ENCODE assay signal across 8 cellular contexts in genomic region chr12:57477710-57478681, GRCh38. TPM values are rescaled to one million over a fixed set of nuclear protein-coding genes. Genes with fewer than 3 reads are reported as not detected.
A peak's percentile ranks its signal among the peaks of the same experiment; 100 is the strongest.
DNase-seq lines count a peak whose midpoint lies in the region; ATAC-seq and TF ChIP-seq lines count a peak whose summit lies in the region.

No MANE protein-coding gene starts in this region.

- H3K9me3 ChIP-seq in MM.1S (replicated peaks; ENCODE audit: insufficient read depth, low read length), result no peaks in the 10 kb centered on the region
- H3K9me3 ChIP-seq in upper lobe of right lung, result no peaks in the 10 kb centered on the region

- H3K27me3 Mint-ChIP-seq in activated T-helper 1 cell treated with anti-CD3 and anti-CD28 coated beads, Interleukin-12 subunit alpha, Interleukin-12 subunit beta, Interleukin-2, Interleukin-4 antibody, amounts not matched to agents 30 ng/mL and 10 ng/mL and 1 ng/mL, durations not matched to agents 14 hours and 24 hours and 36 hours (ENCODE audit: insufficient read depth), result no peaks in the 10 kb centered on the region

- H3K79me2 ChIP-seq in MM.1S (ENCODE audit: low read length), result no peaks in the 10 kb centered on the region

- H3K9me3 Mint-ChIP-seq in activated T-helper 1 cell treated with anti-CD3 and anti-CD28 coated beads, Interleukin-12 subunit alpha, Interleukin-12 subunit beta, Interleukin-2, Interleukin-4 antibody, amounts not matched to agents 30 ng/mL and 10 ng/mL and 1 ng/mL, durations not matched to agents 14 hours and 24 hours and 36 hours, result no peaks in the 10 kb centered on the region

- peak overlapping the region; percentile 93 for H3K4me3 Mint-ChIP-seq in activated T-helper 1 cell treated with anti-CD3 and anti-CD28 coated beads, Interleukin-12 subunit alpha, Interleukin-12 subunit beta, Interleukin-2, Interleukin-4 antibody, amounts not matched to agents 30 ng/mL and 10 ng/mL and 1 ng/mL, durations not matched to agents 14 hours and 24 hours and 36 hours

- DNase-seq in SKM-1 (lab: John Stamatoyannopoulos, UW; ENCODE audit: unreplicated experiment) (peak; percentile 19), SKM-1 treated with dmso at 0.1 percent for 144 hours (lab: John Stamatoyannopoulos, UW; ENCODE audit: unreplicated experiment) (no peak), MM.1S (no peak), kidney tubule cell (ENCODE audit: low spot score) (peak; percentile 46), upper lobe of right lung (no peak), cerebellar cortex (ENCODE audit: low spot score) (no peak), AG08396 (ENCODE audit: low spot score) (no peak)
- DNase-seq in activated T-helper 1 cell treated with anti-CD3 and anti-CD28 coated beads, Interleukin-12 subunit alpha, Interleukin-12 subunit beta, Interleukin-2, Interleukin-4 antibody, amounts not matched to agents 30 ng/mL and 10 ng/mL and 1 ng/mL, durations not matched to agents 14 hours and 24 hours and 36 hours (ENCODE audit: low spot score), result peak; percentile 46

- no peak overlapping the region for H3K27ac ChIP-seq in MM.1S (ENCODE audit: low read length)
- H3K27ac ChIP-seq in upper lobe of right lung, result peak overlapping the region; percentile 77

- intact Hi-C loops in activated T-helper 1 cell treated with anti-CD3 and anti-CD28 coated beads, Interleukin-12 subunit alpha, Interleukin-12 subunit beta, Interleukin-2, Interleukin-4 antibody, amounts not matched to agents 30 ng/mL and 10 ng/mL and 1 ng/mL, durations not matched to agents 14 hours and 24 hours and 36 hours (cut with micrococcal nuclease), result loop anchor here (1.0 to 5.0 kb wide), 7 partner anchors 9 to 846 kb away; partner anchors contain the start of genes BAZ2A, CTDSP2, NEMP1 and OS9
- intact Hi-C loops in upper lobe of right lung (cut with DNase I), result no loop called here

- no peaks in the 10 kb centered on the region for H3K36me3 ChIP-seq in MM.1S (replicated peaks; ENCODE audit: insufficient read depth, low read length)
- peaks cover 4% of the 10 kb centered on the region for H3K36me3 ChIP-seq in upper lobe of right lung

- no peaks in the 10 kb centered on the region for H4K20me1 ChIP-seq in MM.1S (ENCODE audit: insufficient read depth, low read length)

- H3K36me3 Mint-ChIP-seq in activated T-helper 1 cell treated with anti-CD3 and anti-CD28 coated beads, Interleukin-12 subunit alpha, Interleukin-12 subunit beta, Interleukin-2, Interleukin-4 antibody, amounts not matched to agents 30 ng/mL and 10 ng/mL and 1 ng/mL, durations not matched to agents 14 hours and 24 hours and 36 hours (ENCODE audit: low read depth), result peaks cover 36% of the 10 kb centered on the region

- TF ChIP-seq CTCF in MM.1S (IDR thresholded peaks at IDR 0.05; ENCODE audit: low read length) (no peak), upper lobe of right lung (IDR thresholded peaks at IDR 0.05) (no peak)

- H2AFZ ChIP-seq in MM.1S (ENCODE audit: low read length), result 0 out of 2 replicates have a peak overlapping the region, but pooled peaks have one; percentile 19

- peaks cover 54% of the 10 kb centered on the region for H3K4me1 Mint-ChIP-seq in activated T-helper 1 cell treated with anti-CD3 and anti-CD28 coated beads, Interleukin-12 subunit alpha, Interleukin-12 subunit beta, Interleukin-2, Interleukin-4 antibody, amounts not matched to agents 30 ng/mL and 10 ng/mL and 1 ng/mL, durations not matched to agents 14 hours and 24 hours and 36 hours (ENCODE audit: low read depth)

- no peak overlapping the region for H3K9ac ChIP-seq in MM.1S (ENCODE audit: low read length)

- ATAC-seq in upper lobe of right lung, result peak; percentile 53

- no peaks in the 10 kb centered on the region for H3F3A ChIP-seq in MM.1S (ENCODE audit: insufficient read depth, low read length)

- peak overlapping the region; percentile 97 for H3K27ac Mint-ChIP-seq in activated T-helper 1 cell treated with anti-CD3 and anti-CD28 coated beads, Interleukin-12 subunit alpha, Interleukin-12 subunit beta, Interleukin-2, Interleukin-4 antibody, amounts not matched to agents 30 ng/mL and 10 ng/mL and 1 ng/mL, durations not matched to agents 14 hours and 24 hours and 36 hours

- H3K4me1 ChIP-seq in MM.1S (ENCODE audit: low read length), result peaks cover 8% of the 10 kb centered on the region; the same call in 1 of the 2 replicates
- peaks cover 26% of the 10 kb centered on the region for H3K4me1 ChIP-seq in upper lobe of right lung

- no peaks in the 10 kb centered on the region for H3K9me2 ChIP-seq in MM.1S (replicated peaks; ENCODE audit: insufficient read depth, low read length)

- H3K4me2 ChIP-seq in MM.1S (ENCODE audit: low read depth, low read length), result no peak overlapping the region

- H3K4me3 ChIP-seq in MM.1S (ENCODE audit: low read length), result no peak overlapping the region
- peak overlapping the region; percentile 46 for H3K4me3 ChIP-seq in upper lobe of right lung

- H3K27me3 ChIP-seq in MM.1S (replicated peaks; ENCODE audit: insufficient read depth, low read length) (no peaks in the 10 kb centered on the region), upper lobe of right lung (peaks cover 31% of the 10 kb centered on the region)

RNA-seq across cellular contexts. Expression of gene ARHGAP9, which starts 1.7 kb away (rescaled TPM):
- total RNA-seq in activated T-helper 1 cell treated with anti-CD3 and anti-CD28 coated beads, Interleukin-12 subunit alpha, Interleukin-12 subunit beta, Interleukin-2, Interleukin-4 antibody, amounts not matched to agents 30 ng/mL and 10 ng/mL and 1 ng/mL, durations not matched to agents 14 hours and 24 hours and 36 hours, result 102 TPM in 2 replicates
- total RNA-seq in upper lobe of right lung, result 37.7 TPM

RNA-seq across cellular contexts. Expression of gene MARS1, which starts 9.9 kb away (rescaled TPM):
- 283 and 318 TPM in 2 replicates for total RNA-seq in activated T-helper 1 cell treated with anti-CD3 and anti-CD28 coated beads, Interleukin-12 subunit alpha, Interleukin-12 subunit beta, Interleukin-2, Interleukin-4 antibody, amounts not matched to agents 30 ng/mL and 10 ng/mL and 1 ng/mL, durations not matched to agents 14 hours and 24 hours and 36 hours
- 141 TPM for total RNA-seq in upper lobe of right lung

RNA-seq across cellular contexts. Expression of gene GLI1, which starts 18.4 kb away (rescaled TPM):
- total RNA-seq in activated T-helper 1 cell treated with anti-CD3 and anti-CD28 coated beads, Interleukin-12 subunit alpha, Interleukin-12 subunit beta, Interleukin-2, Interleukin-4 antibody, amounts not matched to agents 30 ng/mL and 10 ng/mL and 1 ng/mL, durations not matched to agents 14 hours and 24 hours and 36 hours, result 1.5 and 2.5 TPM in 2 replicates
- total RNA-seq in upper lobe of right lung, result 1.4 TPM

RNA-seq across cellular contexts. Expression of gene INHBE, which starts 22.9 kb away (rescaled TPM):
- 0.22 and 0.41 TPM in 2 replicates for total RNA-seq in activated T-helper 1 cell treated with anti-CD3 and anti-CD28 coated beads, Interleukin-12 subunit alpha, Interleukin-12 subunit beta, Interleukin-2, Interleukin-4 antibody, amounts not matched to agents 30 ng/mL and 10 ng/mL and 1 ng/mL, durations not matched to agents 14 hours and 24 hours and 36 hours
- total RNA-seq in upper lobe of right lung, result not detected

RNA-seq across cellular contexts. Expression of gene DDIT3, which starts 42.3 kb away (rescaled TPM):
- total RNA-seq in activated T-helper 1 cell treated with anti-CD3 and anti-CD28 coated beads, Interleukin-12 subunit alpha, Interleukin-12 subunit beta, Interleukin-2, Interleukin-4 antibody, amounts not matched to agents 30 ng/mL and 10 ng/mL and 1 ng/mL, durations not matched to agents 14 hours and 24 hours and 36 hours, result 17.8 and 18.1 TPM in 2 replicates
- total RNA-seq in upper lobe of right lung, result 47.3 TPM

Comparison
In these comparisons a context has a peak if more than half of its experiments do, and no peak if none do; other contexts are left out.
1. DNase-seq: peak in SKM-1 (single experiment), activated T-helper 1 cell treated with anti-CD3 and anti-CD28 coated beads, Interleukin-12 subunit alpha, Interleukin-12 subunit beta, Interleukin-2, Interleukin-4 antibody, amounts not matched to agents 30 ng/mL and 10 ng/mL and 1 ng/mL, durations not matched to agents 14 hours and 24 hours and 36 hours (single experiment) and kidney tubule cell (single experiment); none in SKM-1 treated with dmso at 0.1 percent for 144 hours (single experiment), MM.1S (single experiment), upper lobe of right lung (single experiment), cerebellar cortex (single experiment) and AG08396 (single experiment).